21 cellular contexts compared by ENCODE assay signal in genomic region chr11:69456712-69457111, GRCh38. TPM values are rescaled to one million over a fixed set of nuclear protein-coding genes. Genes with fewer than 3 reads are reported as not detected.
"Had no signal": no experiment of that assay in that cellular context is flagged by ENCODE, and none has a peak within 500 bp of the region (broad histone marks: within the 10 kb centered on the region; RNA-seq: fewer than 3 reads in every experiment).

No MANE protein-coding gene starts in this region.

- DNase-seq: Karpas-422, KG1, MG63, NCI-H1092, NCI-H1105 treated with DMSO at 0.1 percent for 48 hours, NCI-H1417 treated with DMSO at 0.1 percent for 48 hours, NCI-H146, NCI-H1694 treated with DMSO at 0.1 percent for 48 hours, NCI-H1930, NCI-H2081 treated with DMSO at 0.1 percent for 48 hours, NCI-H2171, NCI-H226, NCI-H446, NCI-H510A, NCI-H524 treated with DMSO at 0.1 percent for 48 hours, NCI-H69, NCI-H774, RPMI8226, SHP77 had no signal

- H3K27me3 ChIP-seq: MG63 had no signal

- FAIRE-seq: RCC 7860 had no signal

- H3K36me3 ChIP-seq: MG63 had no signal

- H3K4me3 ChIP-seq: MG63 had no signal

RNA-seq across cellular contexts. Expression of gene LINC01488, which starts 24.8 kb away (rescaled TPM):
- total RNA-seq: HT-29 had no signal
